1 cellular context compared by ENCODE assay signal in genomic region chr17:34163123-34163522, GRCh38.
TF ChIP-seq lines count a peak whose summit lies in the region.

No MANE protein-coding gene starts in this region.

TF ChIP-seq in A549, 52 proteins besides CTCF, POLR2A, EP300 and RAD21 (continued from another document):
- TF ChIP-seq ELK1 (IDR thresholded peaks at IDR 0.05; ENCODE audit: low read depth, low read length) = no peak
